ENCODE assay signal across 15 cellular contexts in the genomic region with DNA sequence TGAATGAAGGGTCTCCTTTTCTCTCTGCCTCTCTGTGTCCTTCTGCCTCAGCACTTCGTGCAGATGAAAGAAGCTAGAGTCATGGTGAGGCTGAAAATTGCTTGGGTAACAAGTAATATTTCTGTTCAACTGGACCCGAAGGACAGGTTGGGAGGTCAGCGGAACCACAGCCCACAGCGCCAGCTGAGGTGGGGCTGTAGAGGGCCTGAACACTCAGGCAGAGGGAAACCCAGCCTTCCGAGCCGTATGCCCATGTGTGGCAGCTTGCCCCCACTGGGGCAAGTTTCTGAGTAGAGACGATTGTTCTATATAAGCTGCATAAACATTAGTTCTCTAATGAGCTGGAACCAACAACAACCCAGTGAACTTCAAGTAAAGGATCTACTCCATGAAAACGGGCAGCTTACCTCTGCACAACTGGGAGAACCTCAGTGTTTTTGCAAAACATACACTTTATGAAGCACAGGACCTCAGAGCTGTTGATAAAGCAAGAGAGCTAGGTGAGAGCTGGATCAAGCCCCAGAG. TPM values are rescaled to one million over a fixed set of nuclear protein-coding genes. Genes with fewer than 3 reads are reported as not detected.
"Had no signal": no experiment of that assay in that cellular context is flagged by ENCODE, and none has a peak within 500 bp of the region (broad histone marks: within the 10 kb centered on the region; RNA-seq: fewer than 3 reads in every experiment).

No MANE protein-coding gene starts in this region.

- H3K4me3 Mint-ChIP-seq: activated CD8-positive, alpha-beta T cell treated with anti-CD3 and anti-CD28 coated beads, Interleukin-2, amount 10 ng/mL, durations not matched to agents 7 days and 5 days; activated naive CD8-positive, alpha-beta T cell treated with anti-CD3 and anti-CD28 coated beads, Interleukin-2, amount 50 U/mL, for 24 hours had no signal

- H3K27ac ChIP-seq: gastrocnemius medialis, stomach had no signal

- H3K27me3 Mint-ChIP-seq: activated naive CD8-positive, alpha-beta T cell treated with anti-CD3 and anti-CD28 coated beads, Interleukin-2, amount 50 U/mL, for 24 hours had no signal

- ATAC-seq: activated CD8-positive, alpha-beta T cell treated with anti-CD3 and anti-CD28 coated beads, Interleukin-2, amount 10 ng/mL, durations not matched to agents 7 days and 5 days; activated naive CD8-positive, alpha-beta T cell treated with anti-CD3 and anti-CD28 coated beads, Interleukin-2, amount 50 U/mL, for 24 hours; gastrocnemius medialis; left ventricle myocardium superior had no signal

- DNase-seq: activated CD4-positive, alpha-beta T cell treated with anti-CD3 and anti-CD28 coated beads for 48 hours; activated CD8-positive, alpha-beta memory T cell treated with anti-CD3 and anti-CD28 coated beads, Interleukin-2, amount 50 U/mL, for 48 hours; activated CD8-positive, alpha-beta T cell treated with anti-CD3 and anti-CD28 coated beads, Interleukin-2, amount 10 ng/mL, durations not matched to agents 7 days and 5 days; activated naive CD4-positive, alpha-beta T cell; activated naive CD8-positive, alpha-beta T cell treated with anti-CD3 and anti-CD28 coated beads, Interleukin-2, amount 50 U/mL, for 24 hours; caudate nucleus; effector CD4-positive, alpha-beta T cell; gastrocnemius medialis; kidney; left ventricle myocardium superior; stimulated activated CD4-positive, alpha-beta T cell treated with anti-CD3 and anti-CD28 coated beads, Interleukin-4, amount 100 ng/mL, for 4 hours; stomach; tibial artery had no signal

- H3K4me3 ChIP-seq: coronary artery, gastrocnemius medialis, skin epidermis, stomach, tibial artery had no signal

- H3K4me1 Mint-ChIP-seq: activated naive CD8-positive, alpha-beta T cell treated with anti-CD3 and anti-CD28 coated beads, Interleukin-2, amount 50 U/mL, for 24 hours had no signal

- H3K9me3 ChIP-seq: gastrocnemius medialis, tibial artery had no signal

- H3K36me3 ChIP-seq: gastrocnemius medialis, stomach, tibial artery had no signal

- H3K27me3 ChIP-seq: gastrocnemius medialis, stomach, tibial artery had no signal

- H3K27ac Mint-ChIP-seq: activated CD8-positive, alpha-beta T cell treated with anti-CD3 and anti-CD28 coated beads, Interleukin-2, amount 10 ng/mL, durations not matched to agents 7 days and 5 days; activated naive CD8-positive, alpha-beta T cell treated with anti-CD3 and anti-CD28 coated beads, Interleukin-2, amount 50 U/mL, for 24 hours had no signal

RNA-seq across cellular contexts. Expression of a gene that starts 58.4 kb away (rescaled TPM):
- total RNA-seq: activated CD8-positive, alpha-beta T cell treated with anti-CD3 and anti-CD28 coated beads, Interleukin-2, amount 10 ng/mL, durations not matched to agents 7 days and 5 days had no signal
